ENCODE assay signal across 8 cellular contexts in genomic region chr12:128823216-128823915, GRCh38. TPM values are rescaled to one million over a fixed set of nuclear protein-coding genes. Genes with fewer than 3 reads are reported as not detected.
A peak's percentile ranks its signal among the peaks of the same experiment; 100 is the strongest.
DNase-seq lines count a peak whose midpoint lies in the region; ATAC-seq and TF ChIP-seq lines count a peak whose summit lies in the region.

No MANE protein-coding gene starts in this region.

- H3K27ac ChIP-seq in RWPE2 (ENCODE audit: poor library complexity, severe bottlenecking), result peak overlapping the region; percentile 56
- H3K27ac ChIP-seq in mucosa of rectum (ENCODE audit: low read depth in 2 of 2, low read length in 2 of 2), result peak overlapping the region; percentile 82 to 90
- peak overlapping the region; percentile 40 to 64 for H3K27ac ChIP-seq in aorta (ENCODE audit: low read depth in 1 of 2, low read length in 2 of 2)

- peaks cover 46% of the 10 kb centered on the region for H3K4me1 Mint-ChIP-seq in CD14-positive monocyte

- no peaks in the 10 kb centered on the region for H3K9me3 Mint-ChIP-seq in CD14-positive monocyte

- H3K4me1 ChIP-seq in RWPE2 (ENCODE audit: insufficient read depth, poor library complexity, severe bottlenecking) (peaks cover 16% of the 10 kb centered on the region), mucosa of rectum (ENCODE audit: control insufficient read depth in 2 of 2, insufficient read depth in 2 of 2, low read length in 2 of 2) (peaks cover 3 to 16% of the 10 kb centered on the region in 2 donors), aorta (ENCODE audit: control insufficient read depth in 1 of 2, insufficient read depth in 2 of 2, low read length in 2 of 2) (no peaks in the 10 kb centered on the region)

- peak; percentile 23 for ATAC-seq in GM18909 (IDR thresholded peaks at IDR 0.05; ENCODE audit: poor library complexity, unreplicated experiment)
- ATAC-seq in HG03108 (IDR thresholded peaks at IDR 0.05; ENCODE audit: unreplicated experiment), result peak; percentile 4
- peak; percentile 40 for ATAC-seq in RWPE2 (ENCODE audit: low read depth)
- no peak for ATAC-seq in aorta (ENCODE audit: low FRiP score)

- H3K4me3 Mint-ChIP-seq in CD14-positive monocyte, result peak overlapping the region; percentile 86 to 88

- intact Hi-C loops in CD14-positive monocyte (cut with micrococcal nuclease) (loop anchor here (5.0 kb wide), 3 partner anchors 34 to 51 kb away; no protein-coding TSS in a partner anchor), aorta (cut with DNase I) (loop anchor here in 1 of 2 donors (1.0 kb wide), 1 partner anchor 97 kb away; no protein-coding TSS in a partner anchor)

- H3K27ac Mint-ChIP-seq in CD14-positive monocyte, result peak overlapping the region in 6 of 7 donors; percentile 35 to 93 (median 88)

- H3K4me3 ChIP-seq in RWPE2 (ENCODE audit: severe bottlenecking), result peak overlapping the region; percentile 56
- peak overlapping the region; percentile 93 to 96 for H3K4me3 ChIP-seq in mucosa of rectum (ENCODE audit: low read length in 2 of 2)
- H3K4me3 ChIP-seq in aorta (ENCODE audit: low read length in 2 of 2), result peak overlapping the region; percentile 64 to 66

- no peaks in the 10 kb centered on the region for H3K27me3 ChIP-seq in RWPE2 (ENCODE audit: insufficient read depth, poor library complexity, severe bottlenecking)
- H3K27me3 ChIP-seq in mucosa of rectum (ENCODE audit: control insufficient read depth in 2 of 2, insufficient read depth in 2 of 2, low read length in 2 of 2), result no peaks in the 10 kb centered on the region
- H3K27me3 ChIP-seq in aorta (ENCODE audit: control insufficient read depth in 1 of 2, insufficient read depth in 2 of 2, low read length in 1 of 2), result no peaks in the 10 kb centered on the region

- WGBS in aorta, 2 donors, result 1% methylated on average over 61 to 88 of the region's 88 CpGs

- DNase-seq in CD14-positive monocyte (ENCODE audit: low spot score) (no peak), RWPE2 (ENCODE audit: low spot score) (no peak), ecto neural progenitor cell (ENCODE audit: low spot score) (peak; percentile 74), aorta (no peak), KG1 (lab: John Stamatoyannopoulos, UW) (no peak)

- no peaks in the 10 kb centered on the region for H3K9me3 ChIP-seq in RWPE2 (ENCODE audit: severe bottlenecking)
- H3K9me3 ChIP-seq in mucosa of rectum (ENCODE audit: control insufficient read depth in 2 of 2, low read length in 2 of 2), result no peaks in the 10 kb centered on the region
- peaks cover 3% of the 10 kb centered on the region for H3K9me3 ChIP-seq in aorta (ENCODE audit: control insufficient read depth, low read length)

- H3K36me3 ChIP-seq in RWPE2 (ENCODE audit: low read depth), result peaks cover 22% of the 10 kb centered on the region
- no peaks in the 10 kb centered on the region for H3K36me3 ChIP-seq in mucosa of rectum (ENCODE audit: control insufficient read depth in 2 of 2, insufficient read depth in 2 of 2, low read length in 2 of 2)
- no peaks in the 10 kb centered on the region for H3K36me3 ChIP-seq in aorta (ENCODE audit: control insufficient read depth in 1 of 2, insufficient read depth in 2 of 2, low read length in 1 of 2)

- TF ChIP-seq CTCF in CD14-positive monocyte (IDR thresholded peaks at IDR 0.05), result no peak
- TF ChIP-seq CTCF in RWPE2 (IDR thresholded peaks at IDR 0.05; ENCODE audit: poor library complexity, severe bottlenecking), result no peak

- peaks cover 0 to 2% (median 0%) of the 10 kb centered on the region in 3 donors for H3K27me3 Mint-ChIP-seq in CD14-positive monocyte (ENCODE audit: low read depth in 3 of 3)

- peaks cover 18 to 26% of the 10 kb centered on the region in 2 donors for H3K36me3 Mint-ChIP-seq in CD14-positive monocyte

- peak overlapping the region; percentile 80 to 82 for H3K9ac ChIP-seq in mucosa of rectum (ENCODE audit: low read depth in 1 of 2, low read length in 2 of 2)

RNA-seq across cellular contexts. Expression of gene SLC15A4, which starts 0.4 kb away (rescaled TPM):
- 10 to 100 TPM in 1 of 2 donors, 1 to 10 TPM in 1; 5.4 to 14.8 TPM for polyA plus RNA-seq in CD14-positive monocyte
- total RNA-seq in aorta, result 10 to 100 TPM; 36.2 to 38.6 TPM
- polyA plus RNA-seq in aorta, result 10 to 100 TPM; 16.0 to 21.1 TPM

RNA-seq across cellular contexts. Expression of gene GLT1D1, which starts 29.9 kb away (rescaled TPM):
- polyA plus RNA-seq in CD14-positive monocyte, result 10 to 100 TPM; 40.6 to 55.6 TPM
- 1 to 10 TPM in 1 of 2 donors, under 1 TPM in 1; 0.78 to 1.4 TPM for total RNA-seq in aorta
- polyA plus RNA-seq in aorta, result under 1 TPM in 1 of 2 donors, not detected in 1; 0.54 TPM

Comparison
In these comparisons a context has a peak if more than half of its experiments do, and no peak if none do; other contexts are left out.
1. RNA of gene GLT1D1, which starts 29.9 kb away (polyA plus RNA-seq): 40.6 to 55.6 TPM in CD14-positive monocyte; 0.54 TPM in aorta; every median in the first group is over 10 times any median in the second.
2. Peak in every context shown above with its lines, with median percentiles within 50 percentile points of each other: H3K27ac ChIP-seq and H3K4me3 ChIP-seq.